In the genomic region with DNA sequence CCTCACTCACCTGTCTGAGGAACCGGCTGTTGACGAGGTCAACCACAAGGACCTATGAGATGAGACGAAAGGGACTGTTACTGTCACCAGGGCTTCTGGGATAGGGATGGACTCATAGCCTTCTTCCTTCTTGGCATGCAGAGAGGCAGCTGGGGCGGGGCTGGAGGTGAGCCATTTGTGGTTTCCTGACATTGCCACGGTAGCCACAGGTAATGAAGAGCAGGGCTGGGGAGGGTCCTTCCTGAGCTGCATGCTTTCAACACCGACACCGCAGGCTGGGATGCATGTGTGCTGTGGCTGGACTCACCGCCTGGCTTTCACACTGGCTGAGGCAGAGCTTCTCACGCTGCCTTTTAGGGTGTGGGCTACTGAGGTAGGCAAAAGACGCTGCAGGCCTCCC, we compare ENCODE assay signal across 10 cellular contexts. TPM values are rescaled to one million over a fixed set of nuclear protein-coding genes. Genes with fewer than 3 reads are reported as not detected.
DNase-seq lines count a peak whose midpoint lies in the region; TF ChIP-seq lines count a peak whose summit lies in the region.
"Had no signal": no experiment of that assay in that cellular context is flagged by ENCODE, and none has a peak within 500 bp of the region (broad histone marks: within the 10 kb centered on the region; RNA-seq: fewer than 3 reads in every experiment).

No MANE protein-coding gene starts in this region.

- H3K36me3 Mint-ChIP-seq in activated T-helper 1 cell treated with anti-CD3 and anti-CD28 coated beads, Interleukin-12 subunit alpha, Interleukin-12 subunit beta, Interleukin-2, Interleukin-4 antibody, amounts not matched to agents 30 ng/mL and 10 ng/mL and 1 ng/mL, durations not matched to agents 14 hours and 24 hours and 36 hours (ENCODE audit: low read depth): no peaks in the 10 kb centered on the region
- H3K36me3 Mint-ChIP-seq in endodermal cell (ENCODE audit: low read depth) (peaks cover 13% of the 10 kb centered on the region), type B pancreatic cell (no peaks in the 10 kb centered on the region)

- DNase-seq in activated T-helper 1 cell treated with Interleukin-2 at 50 U/mL for 16 hours (ENCODE audit: low read depth) (peak; percentile 22), T-helper 2 cell (peak in 3 of 5 experiments; percentile 16 to 71 (median 36)), endodermal cell (peak; percentile 54), KBM-7 (no peak), type B pancreatic cell (ENCODE audit: extremely low spot score, unreplicated experiment) (no peak), coronary artery (ENCODE audit: low spot score) (no peak)
- no peak for DNase-seq in activated T-helper 1 cell treated with anti-CD3 and anti-CD28 coated beads, Interleukin-12 subunit alpha, Interleukin-12 subunit beta, Interleukin-2, Interleukin-4 antibody, amounts not matched to agents 30 ng/mL and 10 ng/mL and 1 ng/mL, durations not matched to agents 14 hours and 24 hours and 36 hours (ENCODE audit: low spot score)
- DNase-seq in stimulated activated CD8-positive, alpha-beta memory T cell treated with anti-CD3 and anti-CD28 coated beads, Interleukin-4, amount 100 ng/mL, for 48 hours: peak; percentile 60
- DNase-seq: AML-193, KG1 had no signal

- TF ChIP-seq CTCF in endodermal cell (conservative IDR thresholded peaks at IDR 0.05): no peak
- no peak for TF ChIP-seq CTCF in type B pancreatic cell (conservative IDR thresholded peaks at IDR 0.05)
- no peak for TF ChIP-seq CTCF in coronary artery (IDR thresholded peaks at IDR 0.05)

- in situ Hi-C loops in KBM-7 (cut with MboI; ENCODE audit: low pct_unique_long_range_greater_than_20kb, low sequenced_read_pairs): no loop called here

- H3K27me3 Mint-ChIP-seq in activated T-helper 1 cell treated with anti-CD3 and anti-CD28 coated beads, Interleukin-12 subunit alpha, Interleukin-12 subunit beta, Interleukin-2, Interleukin-4 antibody, amounts not matched to agents 30 ng/mL and 10 ng/mL and 1 ng/mL, durations not matched to agents 14 hours and 24 hours and 36 hours (ENCODE audit: insufficient read depth): peaks cover 7% of the 10 kb centered on the region
- H3K27me3 Mint-ChIP-seq in endodermal cell (ENCODE audit: insufficient read depth) (no peaks in the 10 kb centered on the region), type B pancreatic cell (no peaks in the 10 kb centered on the region)

- no peaks in the 10 kb centered on the region for H3K27me3 ChIP-seq in endodermal cell (ENCODE audit: control insufficient read depth, insufficient read depth, low read length, poor library complexity, severe bottlenecking)

- no peaks in the 10 kb centered on the region for H3K9me3 Mint-ChIP-seq in activated T-helper 1 cell treated with anti-CD3 and anti-CD28 coated beads, Interleukin-12 subunit alpha, Interleukin-12 subunit beta, Interleukin-2, Interleukin-4 antibody, amounts not matched to agents 30 ng/mL and 10 ng/mL and 1 ng/mL, durations not matched to agents 14 hours and 24 hours and 36 hours
- H3K9me3 Mint-ChIP-seq in endodermal cell (no peaks in the 10 kb centered on the region), type B pancreatic cell (no peaks in the 10 kb centered on the region)

- intact Hi-C loops in activated T-helper 1 cell treated with anti-CD3 and anti-CD28 coated beads, Interleukin-12 subunit alpha, Interleukin-12 subunit beta, Interleukin-2, Interleukin-4 antibody, amounts not matched to agents 30 ng/mL and 10 ng/mL and 1 ng/mL, durations not matched to agents 14 hours and 24 hours and 36 hours (cut with micrococcal nuclease): no loop called here

- peaks cover 8% of the 10 kb centered on the region for H3K36me3 ChIP-seq in endodermal cell (ENCODE audit: control insufficient read depth, insufficient read depth, low read length)

- H3K27ac ChIP-seq in endodermal cell (ENCODE audit: low read depth, low read length) (no peak overlapping the region), coronary artery (no peak overlapping the region)

- H3K4me3 Mint-ChIP-seq in activated T-helper 1 cell treated with anti-CD3 and anti-CD28 coated beads, Interleukin-12 subunit alpha, Interleukin-12 subunit beta, Interleukin-2, Interleukin-4 antibody, amounts not matched to agents 30 ng/mL and 10 ng/mL and 1 ng/mL, durations not matched to agents 14 hours and 24 hours and 36 hours: no peak overlapping the region
- H3K4me3 Mint-ChIP-seq in endodermal cell (no peak overlapping the region), type B pancreatic cell (no peak overlapping the region)

- no peak overlapping the region for H3K4me3 ChIP-seq in endodermal cell (ENCODE audit: low read length)
- H3K4me3 ChIP-seq in coronary artery: no peak overlapping the region

- no peaks in the 10 kb centered on the region for H3K4me1 ChIP-seq in endodermal cell (ENCODE audit: control insufficient read depth, insufficient read depth, low read length)

- H3K9ac ChIP-seq in endodermal cell (ENCODE audit: extremely low read depth, low read length, poor library complexity, severe bottlenecking): no peak overlapping the region

- H3K9me3 ChIP-seq in endodermal cell (ENCODE audit: control insufficient read depth, low read length): no peaks in the 10 kb centered on the region

- peaks cover 7% of the 10 kb centered on the region for H3K4me1 Mint-ChIP-seq in activated T-helper 1 cell treated with anti-CD3 and anti-CD28 coated beads, Interleukin-12 subunit alpha, Interleukin-12 subunit beta, Interleukin-2, Interleukin-4 antibody, amounts not matched to agents 30 ng/mL and 10 ng/mL and 1 ng/mL, durations not matched to agents 14 hours and 24 hours and 36 hours (ENCODE audit: low read depth)
- H3K4me1 Mint-ChIP-seq in endodermal cell: peaks cover 7% of the 10 kb centered on the region
- peaks cover 5% of the 10 kb centered on the region for H3K4me1 Mint-ChIP-seq in type B pancreatic cell (ENCODE audit: unreplicated experiment)

- WGBS in endodermal cell (ENCODE audit: insufficient coverage in 1 of 2, insufficient read length in 1 of 2), 2 experiments: 87 to 92% methylated on average over 6 to 10 of the region's 10 CpGs

- no peak overlapping the region for H3K27ac Mint-ChIP-seq in activated T-helper 1 cell treated with anti-CD3 and anti-CD28 coated beads, Interleukin-12 subunit alpha, Interleukin-12 subunit beta, Interleukin-2, Interleukin-4 antibody, amounts not matched to agents 30 ng/mL and 10 ng/mL and 1 ng/mL, durations not matched to agents 14 hours and 24 hours and 36 hours
- H3K27ac Mint-ChIP-seq in endodermal cell: no peak overlapping the region
- H3K27ac Mint-ChIP-seq in type B pancreatic cell: no peak overlapping the region

RNA-seq across cellular contexts. Expression of a gene that starts 46.4 kb away (rescaled TPM):
- 61.7 and 72.2 TPM in 2 replicates for total RNA-seq in activated T-helper 1 cell treated with anti-CD3 and anti-CD28 coated beads, Interleukin-12 subunit alpha, Interleukin-12 subunit beta, Interleukin-2, Interleukin-4 antibody, amounts not matched to agents 30 ng/mL and 10 ng/mL and 1 ng/mL, durations not matched to agents 14 hours and 24 hours and 36 hours
- total RNA-seq in endodermal cell: 100 to 1,000 TPM; 135 to 163 TPM
- polyA plus RNA-seq in endodermal cell (2013, experiment 1 of 2): 77.2 TPM
- 67.4 TPM for polyA plus RNA-seq in endodermal cell (2013, experiment 2 of 2)
- 98.6 and 127 TPM in 2 replicates for total RNA-seq in type B pancreatic cell (ENCODE audit: low replicate concordance)

Comparison
In these comparisons a context has a peak if more than half of its experiments do, and no peak if none do; other contexts are left out.
1. DNase-seq: peak in activated T-helper 1 cell treated with Interleukin-2 at 50 U/mL for 16 hours (single experiment), T-helper 2 cell (3 of 5), endodermal cell (single experiment) and stimulated activated CD8-positive, alpha-beta memory T cell treated with anti-CD3 and anti-CD28 coated beads, Interleukin-4, amount 100 ng/mL, for 48 hours (single experiment); none in activated T-helper 1 cell treated with anti-CD3 and anti-CD28 coated beads, Interleukin-12 subunit alpha, Interleukin-12 subunit beta, Interleukin-2, Interleukin-4 antibody, amounts not matched to agents 30 ng/mL and 10 ng/mL and 1 ng/mL, durations not matched to agents 14 hours and 24 hours and 36 hours (single experiment), KBM-7 (single experiment), type B pancreatic cell (single experiment) and coronary artery (single experiment).